ENCODE assay signal across 28 cellular contexts in the genomic region with DNA sequence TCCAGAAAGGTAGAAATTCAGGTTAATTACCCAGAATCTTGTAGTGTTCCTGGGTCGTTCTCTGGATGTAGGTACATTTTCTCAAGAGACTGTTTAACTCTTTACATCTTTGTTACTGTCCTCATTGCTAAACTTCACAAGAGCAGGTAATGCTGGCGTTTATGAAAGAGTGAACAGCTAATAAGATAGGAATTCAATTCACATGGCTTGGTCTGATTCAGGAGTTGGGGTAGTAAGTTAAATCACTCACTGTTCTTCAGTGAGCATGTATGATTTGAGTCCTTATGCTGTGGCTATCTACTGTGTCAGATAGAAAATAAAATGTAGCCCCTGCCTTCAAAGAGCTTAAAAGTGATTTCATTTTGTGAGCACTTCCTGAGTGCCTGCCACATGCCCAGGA.
"Had no signal": no experiment of that assay in that cellular context is flagged by ENCODE, and none has a peak within 500 bp of the region (broad histone marks: within the 10 kb centered on the region; RNA-seq: fewer than 3 reads in every experiment).

No MANE protein-coding gene starts in this region.

- DNase-seq: activated CD4-positive, alpha-beta memory T cell treated with anti-CD3 and anti-CD28 coated beads for 36 hours; activated CD4-positive, alpha-beta T cell treated with anti-CD3 and anti-CD28 coated beads, Interleukin-2, amount 10 ng/mL, durations not matched to agents 24 days and 14 days; activated CD8-positive, alpha-beta memory T cell treated with anti-CD3 and anti-CD28 coated beads, Interleukin-2, amount 50 U/mL, for 4 hours; activated effector memory CD4-positive, alpha-beta T cell treated with anti-CD3 and anti-CD28 coated beads, Interleukin-2, amount 50 U/mL, for 16 hours; activated naive CD4-positive, alpha-beta T cell treated with anti-CD3 and anti-CD28 coated beads for 36 hours; activated naive CD8-positive, alpha-beta T cell treated with anti-CD3 and anti-CD28 coated beads for 36 hours; activated T-cell treated with anti-CD3 and anti-CD28 coated beads, Interleukin-2, amount 50 U/mL, for 1 hour; adrenal gland; dermis blood vessel endothelial cell; effector CD4-positive, alpha-beta T cell; gastrocnemius medialis; kidney; left lung; right lobe of liver; stimulated activated CD4-positive, alpha-beta T cell treated with anti-CD3 and anti-CD28 coated beads, Interleukin-4, amount 100 ng/mL, for 1 hour; T-helper 17 cell; T1000; trophoblast cell; WERI-Rb-1 had no signal

- H3K27ac ChIP-seq: adrenal gland, ascending aorta, gastrocnemius medialis, hepatocyte, left lung, right lobe of liver, thoracic aorta, WERI-Rb-1 had no signal

- H3K4me1 ChIP-seq: adrenal gland, ascending aorta, gastrocnemius medialis, left lung, right lobe of liver had no signal

- H2AFZ ChIP-seq: hepatocyte had no signal

- H3K9me3 ChIP-seq: adrenal gland, ascending aorta, gastrocnemius medialis, left lung, right lobe of liver, thoracic aorta had no signal

- H3K4me2 ChIP-seq: hepatocyte had no signal

- H3K36me3 ChIP-seq: adrenal gland, ascending aorta, gastrocnemius medialis, left lung, right lobe of liver, thoracic aorta, WERI-Rb-1 had no signal

- FAIRE-seq: colon, endometrium, kidney, urothelium cell line had no signal

- H3K79me2 ChIP-seq: hepatocyte had no signal

- H3K27me3 ChIP-seq: adrenal gland, ascending aorta, gastrocnemius medialis, hepatocyte, left lung, right lobe of liver had no signal

- ATAC-seq: activated CD4-positive, CD25-positive, alpha-beta regulatory T cell treated with anti-CD3 and anti-CD28 coated beads, Interleukin-2, amount 50 U/mL, for 24 hours; gastrocnemius medialis; left lung; right lobe of liver; stimulated activated effector memory CD8-positive, alpha-beta T cell treated with anti-CD3 and anti-CD28 coated beads, Interleukin-12 subunit alpha, Interleukin-12 subunit beta, amount 100 ng/mL, for 72 hours; T-helper 17 cell had no signal

- H3K4me3 ChIP-seq: adrenal gland, ascending aorta, gastrocnemius medialis, hepatocyte, left lung, lung, right lobe of liver, thoracic aorta had no signal
